5 cellular contexts compared by ENCODE assay signal in the genomic region with DNA sequence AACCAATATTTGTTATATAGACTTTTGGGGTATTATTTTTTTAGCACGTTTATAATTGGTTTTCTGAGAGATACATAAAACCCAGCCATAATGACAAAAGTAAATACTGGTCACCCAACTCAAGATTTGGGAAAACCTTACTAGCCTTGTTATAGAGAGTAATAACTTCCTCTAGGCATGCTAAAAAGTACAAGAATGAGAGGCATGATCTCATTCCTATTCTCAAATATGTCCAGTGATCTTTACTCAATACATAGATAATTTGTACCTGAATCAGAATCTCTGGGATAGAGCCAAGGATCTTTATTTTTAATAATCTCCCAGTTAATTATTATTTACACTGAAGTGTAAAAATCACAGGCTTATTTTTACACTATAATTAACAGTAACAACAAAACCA.
DNase-seq lines count a peak whose midpoint lies in the region; ATAC-seq, FAIRE-seq and TF ChIP-seq lines count a peak whose summit lies in the region.
"Not testable (repeated sequence)": the region's sequence is repeated elsewhere in the genome, so short reads cannot be mapped to it uniquely, and the experiment has no call there.

No MANE protein-coding gene starts in this region.

- H3K9ac ChIP-seq in PC-3 (ENCODE audit: low read length); endothelial cell of umbilical vein (replicated peaks; ENCODE audit: extremely low read depth, insufficient read depth, low read length): not testable (repeated sequence)

- FAIRE-seq in G401.6 (lab: Jason Lieb, UNC) (peak; percentile 19), small intestine (lab: Jason Lieb, UNC) (peak; percentile 81)
- not testable (repeated sequence) for FAIRE-seq in endothelial cell of umbilical vein (lab: Jason Lieb, UNC)

- POLR2A ChIA-PET in PC-3 (lab: Charles Lee; ENCODE audit: unreplicated experiment); endothelial cell of umbilical vein (lab: Charles Lee): not testable (repeated sequence)

- not testable (repeated sequence) for H3K9me3 ChIP-seq in PC-3 (ENCODE audit: low read length); RWPE2 (ENCODE audit: severe bottlenecking); endothelial cell of umbilical vein (replicated peaks; ENCODE audit: control insufficient read depth, insufficient read depth, low read length); small intestine (ENCODE audit: control insufficient read depth, low read depth)

- ATAC-seq in PC-3 = peak; percentile 51
- peak; percentile 50; the same call in 2 of the 3 replicates for ATAC-seq in RWPE2 (ENCODE audit: low read depth)

- DNase-seq in PC-3; RWPE2 (ENCODE audit: low spot score); endothelial cell of umbilical vein (ENCODE audit: low read depth, low spot score); small intestine: not testable (repeated sequence)

- not testable (repeated sequence) for H3K4me1 ChIP-seq in PC-3 (ENCODE audit: insufficient read depth, low read length); RWPE2 (ENCODE audit: insufficient read depth, poor library complexity, severe bottlenecking); endothelial cell of umbilical vein (ENCODE audit: control insufficient read depth, extremely low read depth, insufficient read depth, low read length); small intestine (ENCODE audit: control insufficient read depth in 2 of 2, insufficient read depth in 1 of 2, low read depth in 1 of 2, low read length in 1 of 2)

- H3K4me2 ChIP-seq in PC-3 (ENCODE audit: low read length); endothelial cell of umbilical vein (ENCODE audit: insufficient read depth, low read length): not testable (repeated sequence)

- not testable (repeated sequence) for H3K27ac ChIP-seq in PC-3 (ENCODE audit: low read length); endothelial cell of umbilical vein (ENCODE audit: insufficient read depth, low read depth, low read length); small intestine (ENCODE audit: low read depth in 1 of 2, low read length in 1 of 2)
- peak overlapping the region; percentile 67 for H3K27ac ChIP-seq in RWPE2 (ENCODE audit: poor library complexity, severe bottlenecking)

- not testable (repeated sequence) for BruUV-seq in PC-3 (replicated peaks; lab: Mats Ljungman, UMichigan)
- BruUV-seq in endothelial cell of umbilical vein (replicated peaks; lab: Mats Ljungman, UMichigan) = TSS peak; percentile 83

- TF ChIP-seq POLR2A in endothelial cell of umbilical vein (IDR thresholded peaks at IDR 0.05; ENCODE audit: low read depth, low read length) = not testable (repeated sequence)

- H3K79me2 ChIP-seq in PC-3 (ENCODE audit: low read length); endothelial cell of umbilical vein (ENCODE audit: control insufficient read depth, insufficient read depth, low read length): not testable (repeated sequence)

- CTCF ChIA-PET in PC-3 (lab: Charles Lee); endothelial cell of umbilical vein (lab: Charles Lee): not testable (repeated sequence)

- H3K4me3 ChIP-seq in PC-3 (ENCODE audit: low read length); RWPE2 (ENCODE audit: severe bottlenecking); endothelial cell of umbilical vein (replicated peaks in 1 of 3; ENCODE audit: insufficient read depth in 1 of 3, low read depth in 1 of 3, low read length in 3 of 3); small intestine (ENCODE audit: low read depth in 1 of 2, low read length in 2 of 2): not testable (repeated sequence)

- not testable (repeated sequence) for H3K27me3 ChIP-seq in PC-3 (ENCODE audit: low read length); RWPE2 (ENCODE audit: insufficient read depth, poor library complexity, severe bottlenecking); endothelial cell of umbilical vein (ENCODE audit: control insufficient read depth in 2 of 2, insufficient read depth in 2 of 2, low read length in 2 of 2); small intestine (ENCODE audit: control insufficient read depth in 2 of 2, insufficient read depth in 2 of 2, low read length in 2 of 2)

- H2AFZ ChIP-seq in PC-3 (ENCODE audit: low read length); endothelial cell of umbilical vein (ENCODE audit: low read depth, low read length): not testable (repeated sequence)

- WGBS in small intestine, 3 donors = 61 to 71% methylated on average over 1 of the region's 1 CpG; no CpG with 5 or more reads in 1 of the 3 donors

- H4K20me1 ChIP-seq in PC-3 (ENCODE audit: low read length); endothelial cell of umbilical vein (replicated peaks; ENCODE audit: control insufficient read depth, extremely low read depth, insufficient read depth, low read length): not testable (repeated sequence)

- not testable (repeated sequence) for H3F3A ChIP-seq in PC-3 (ENCODE audit: low read length, unreplicated experiment)

- not testable (repeated sequence) for H3K9me2 ChIP-seq in PC-3 (replicated peaks; ENCODE audit: low read length)

- TF ChIP-seq CTCF in PC-3 (conservative IDR thresholded peaks at IDR 0.05; ENCODE audit: low read depth, low read length); RWPE2 (IDR thresholded peaks at IDR 0.05; ENCODE audit: poor library complexity, severe bottlenecking); endothelial cell of umbilical vein (IDR thresholded peaks at IDR 0.05; ENCODE audit: extremely low read depth in 1 of 2, insufficient read depth in 1 of 2, low read depth in 1 of 2, low read length in 2 of 2): not testable (repeated sequence)

- not testable (repeated sequence) for H3K36me3 ChIP-seq in PC-3 (ENCODE audit: low read depth, low read length); RWPE2 (ENCODE audit: low read depth); endothelial cell of umbilical vein (ENCODE audit: control insufficient read depth in 2 of 2, extremely low read depth in 1 of 2, insufficient read depth in 2 of 2, low read length in 2 of 2); small intestine (ENCODE audit: control insufficient read depth in 2 of 2, insufficient read depth in 2 of 2, low read length in 2 of 2)

- H3K9me1 ChIP-seq in endothelial cell of umbilical vein (replicated peaks; ENCODE audit: control insufficient read depth, extremely low read depth, insufficient read depth, low read length) = not testable (repeated sequence)

- intact Hi-C loops in PC-3 (cut with micrococcal nuclease); endothelial cell of umbilical vein (cut with micrococcal nuclease): not testable (repeated sequence)

- dilution Hi-C loops in endothelial cell of umbilical vein (cut with MboI; ENCODE audit: extremely low pct_ligation_motif_present, low sequenced_read_pairs) = not testable (repeated sequence)
